ENCODE assay signal across 14 cellular contexts in genomic region chr2:109243526-109244425, GRCh38.
DNase-seq lines count a peak whose midpoint lies in the region; FAIRE-seq and TF ChIP-seq lines count a peak whose summit lies in the region.
"Had no signal": no experiment of that assay in that cellular context is flagged by ENCODE, and none has a peak within 500 bp of the region (broad histone marks: within the 10 kb centered on the region; RNA-seq: fewer than 3 reads in every experiment).

No MANE protein-coding gene starts in this region.

- peaks cover 98% of the 10 kb centered on the region for H3K4me1 Mint-ChIP-seq in osteocyte (ENCODE audit: unreplicated experiment)
- peaks cover 14% of the 10 kb centered on the region for H3K4me1 Mint-ChIP-seq in activated naive CD8-positive, alpha-beta T cell treated with anti-CD3 and anti-CD28 coated beads for 36 hours

- H3K27ac Mint-ChIP-seq in osteocyte (ENCODE audit: unreplicated experiment) = peak overlapping the region; percentile 88
- H3K27ac Mint-ChIP-seq in activated naive CD8-positive, alpha-beta T cell treated with anti-CD3 and anti-CD28 coated beads for 36 hours = no peak overlapping the region

- TF ChIP-seq CTCF in osteocyte (IDR thresholded peaks at IDR 0.05) = no peak

- H3K9me3 Mint-ChIP-seq in osteocyte (ENCODE audit: unreplicated experiment) = no peaks in the 10 kb centered on the region
- no peaks in the 10 kb centered on the region for H3K9me3 Mint-ChIP-seq in activated naive CD8-positive, alpha-beta T cell treated with anti-CD3 and anti-CD28 coated beads for 36 hours

- peak; percentile 13 for FAIRE-seq in urothelium cell line (lab: Jason Lieb, UNC)
- FAIRE-seq: A204.1 had no signal

- no peak overlapping the region for H3K4me3 Mint-ChIP-seq in osteocyte (ENCODE audit: unreplicated experiment)
- H3K4me3 Mint-ChIP-seq in activated naive CD8-positive, alpha-beta T cell treated with anti-CD3 and anti-CD28 coated beads for 36 hours = no peak overlapping the region

- H3K36me3 Mint-ChIP-seq in osteocyte (ENCODE audit: unreplicated experiment) = no peaks in the 10 kb centered on the region
- no peaks in the 10 kb centered on the region for H3K36me3 Mint-ChIP-seq in activated naive CD8-positive, alpha-beta T cell treated with anti-CD3 and anti-CD28 coated beads for 36 hours

- H3K27me3 Mint-ChIP-seq in osteocyte (ENCODE audit: unreplicated experiment) = no peaks in the 10 kb centered on the region
- no peaks in the 10 kb centered on the region for H3K27me3 Mint-ChIP-seq in activated naive CD8-positive, alpha-beta T cell treated with anti-CD3 and anti-CD28 coated beads for 36 hours

- peak; percentile 16 for DNase-seq in activated effector memory CD4-positive, alpha-beta T cell treated with anti-CD3 and anti-CD28 coated beads, Interleukin-2, amount 50 U/mL, for 16 hours
- no peak for DNase-seq in activated effector memory CD4-positive, alpha-beta T cell treated with Interleukin-2 at 50 U/mL for 16 hours
- DNase-seq in osteocyte (ENCODE audit: extremely low spot score, unreplicated experiment) (peak; percentile 25), urothelium cell line (ENCODE audit: low spot score) (no peak), ureter (ENCODE audit: low spot score) (no peak), NCI-H1694 treated with DMSO at 0.1 percent for 48 hours (lab: John Stamatoyannopoulos, UW) (no peak)
- no peak for DNase-seq in activated naive CD8-positive, alpha-beta T cell treated with anti-CD3 and anti-CD28 coated beads for 36 hours
- DNase-seq: activated CD4-positive, CD25-positive, alpha-beta regulatory T cell treated with anti-CD3 and anti-CD28 coated beads, Interleukin-2, amount 50 U/mL, for 72 hours; NCI-H2029 treated with DMSO at 0.1 percent for 48 hours; NK-92 treated with Interleukin-12 subunit alpha and Interleukin-12 subunit beta, amount 100 ng/mL, for 24 hours; stimulated activated CD4-positive, alpha-beta T cell treated with anti-CD3 and anti-CD28 coated beads, Interleukin-4, amount 100 ng/mL, for 4 hours; stimulated activated naive CD4-positive, alpha-beta T cell treated with Interleukin-2 at 50 U/mL for 16 hours had no signal

- peak overlapping the region; percentile 75 for H3K27ac ChIP-seq in cingulate gyrus (ENCODE audit: low read depth, low read length)

Comparison
In these comparisons a context has a peak if more than half of its experiments do, and no peak if none do; other contexts are left out.
1. DNase-seq: peak in activated effector memory CD4-positive, alpha-beta T cell treated with anti-CD3 and anti-CD28 coated beads, Interleukin-2, amount 50 U/mL, for 16 hours (single experiment) and osteocyte (single experiment); none in activated effector memory CD4-positive, alpha-beta T cell treated with Interleukin-2 at 50 U/mL for 16 hours (single experiment), urothelium cell line (single experiment), ureter (single experiment), activated naive CD8-positive, alpha-beta T cell treated with anti-CD3 and anti-CD28 coated beads for 36 hours (single experiment) and NCI-H1694 treated with DMSO at 0.1 percent for 48 hours (single experiment).